ENCODE assay signal across 2 cellular contexts in genomic region chr12:109302358-109302757, GRCh38.
TF ChIP-seq lines count a peak whose summit lies in the region.

No MANE protein-coding gene starts in this region.

TF ChIP-seq in GM23338, 12 proteins besides CTCF, POLR2A, EP300 and RAD21:
- no peak for TF ChIP-seq NANOG (IDR thresholded peaks at IDR 0.05; ENCODE audit: borderline replicate concordance)

TF ChIP-seq in HepG2, 621 proteins besides CTCF, POLR2A, EP300 and RAD21:
- TF ChIP-seq ZFP36 (IDR thresholded peaks at IDR 0.05; ENCODE audit: borderline replicate concordance, low read depth, low read length, partially characterized antibody) (peak; percentile 12), ZSCAN9 (CRISPR knock-in tag; IDR thresholded peaks at IDR 0.05; ENCODE audit: borderline replicate concordance) (no peak), ZNF768 (CRISPR knock-in tag; IDR thresholded peaks at IDR 0.05) (peak; percentile 86; the same call in 1 of the 2 replicates), PRMT3 (CRISPR knock-in tag; IDR thresholded peaks at IDR 0.05; ENCODE audit: borderline replicate concordance, low read depth) (no peak), ZNF205 (CRISPR knock-in tag; IDR thresholded peaks at IDR 0.05) (no peak), HOXD1 (CRISPR knock-in tag; IDR thresholded peaks at IDR 0.05) (no peak), PHF21A (CRISPR knock-in tag; IDR thresholded peaks at IDR 0.05) (no peak), ZNF10 (CRISPR knock-in tag; IDR thresholded peaks at IDR 0.05; ENCODE audit: borderline replicate concordance, low read depth) (no peak)
